In the genomic region with DNA sequence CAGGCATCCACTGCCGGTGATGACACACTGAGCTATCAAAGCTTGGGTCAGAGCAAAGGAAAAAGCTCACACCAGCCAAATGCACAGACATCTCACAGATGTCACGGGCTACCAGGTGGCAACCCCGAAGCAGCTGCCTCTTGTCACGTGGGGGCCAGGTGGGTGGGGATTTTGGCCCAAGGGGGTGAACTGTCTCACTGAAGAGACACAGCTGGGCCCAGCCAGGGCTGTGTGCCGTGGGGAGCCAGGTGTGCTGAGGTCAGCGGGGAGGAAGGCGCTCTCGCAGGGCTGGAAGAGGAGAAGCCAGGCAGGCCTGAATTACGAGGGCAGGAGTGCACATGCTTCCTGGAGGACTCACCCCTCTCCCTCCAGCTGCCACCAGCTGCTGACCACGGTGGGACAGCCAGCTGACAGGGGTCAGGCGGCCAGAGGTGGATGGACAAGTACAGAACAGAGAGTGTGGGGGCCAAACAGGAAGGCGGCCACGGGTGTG, we compare ENCODE assay signal across 10 cellular contexts. TPM values are rescaled to one million over a fixed set of nuclear protein-coding genes. Genes with fewer than 3 reads are reported as not detected.
DNase-seq lines count a peak whose midpoint lies in the region; ATAC-seq and TF ChIP-seq lines count a peak whose summit lies in the region.
"Had no signal": no experiment of that assay in that cellular context is flagged by ENCODE, and none has a peak within 500 bp of the region (broad histone marks: within the 10 kb centered on the region; RNA-seq: fewer than 3 reads in every experiment).

No MANE protein-coding gene starts in this region.

- H3K9me3 ChIP-seq in SJCRH30 (replicated peaks), result no peaks in the 10 kb centered on the region
- H3K9me3 ChIP-seq in skeletal muscle tissue (ENCODE audit: control insufficient read depth in 3 of 3, low read length in 3 of 3), result no peaks in the 10 kb centered on the region
- no peaks in the 10 kb centered on the region for H3K9me3 ChIP-seq in tibial nerve
- H3K9me3 ChIP-seq in T-helper 17 cell (ENCODE audit: control insufficient read depth, low read length, poor library complexity, severe bottlenecking), result no peaks in the 10 kb centered on the region
- H3K9me3 ChIP-seq: suprapubic skin had no signal

- no peaks in the 10 kb centered on the region for H3K36me3 Mint-ChIP-seq in T-helper 17 cell (ENCODE audit: low read depth)

- TF ChIP-seq CTCF in tibial nerve (IDR thresholded peaks at IDR 0.05) (no peak), foreskin fibroblast (IDR thresholded peaks at IDR 0.05; ENCODE audit: low read depth, low read length) (no peak)

- H3K27ac Mint-ChIP-seq in T-helper 17 cell, result no peak overlapping the region

- ATAC-seq in HG03066 (IDR thresholded peaks at IDR 0.05; ENCODE audit: low read depth, unreplicated experiment) (peak; percentile 73), T-helper 17 cell (no peak)

- no peaks in the 10 kb centered on the region for H3K4me1 Mint-ChIP-seq in T-helper 17 cell

- WGBS in tibial nerve, 2 donors, result 65 to 71% methylated on average over 13 of the region's 13 CpGs

- peaks cover 38% of the 10 kb centered on the region for H3K27me3 Mint-ChIP-seq in T-helper 17 cell

- TF ChIP-seq EP300 in tibial nerve (IDR thresholded peaks at IDR 0.05), result no peak

- H3K36me3 ChIP-seq in SJCRH30, result no peaks in the 10 kb centered on the region
- H3K36me3 ChIP-seq in skeletal muscle tissue (ENCODE audit: control insufficient read depth in 3 of 3, insufficient read depth in 3 of 3, low read length in 3 of 3), result no peaks in the 10 kb centered on the region
- no peaks in the 10 kb centered on the region for H3K36me3 ChIP-seq in tibial nerve
- H3K36me3 ChIP-seq: suprapubic skin had no signal

- no peaks in the 10 kb centered on the region for H3K27me3 ChIP-seq in SJCRH30
- no peaks in the 10 kb centered on the region for H3K27me3 ChIP-seq in skeletal muscle tissue (ENCODE audit: control insufficient read depth in 3 of 3, insufficient read depth in 3 of 3, low read length in 3 of 3)
- H3K27me3 ChIP-seq in tibial nerve, result peaks cover 0 to 3% of the 10 kb centered on the region in 2 donors
- H3K27me3 ChIP-seq: suprapubic skin had no signal

- TF ChIP-seq POLR2A in tibial nerve (IDR thresholded peaks at IDR 0.05), result no peak

- H3K27ac ChIP-seq in SJCRH30 (peak overlapping the region; percentile 75), skeletal muscle tissue (ENCODE audit: low read depth, low read length) (peak overlapping the region; percentile 87), tibial nerve (no peak overlapping the region)
- H3K27ac ChIP-seq: 22Rv1, suprapubic skin had no signal

- peak overlapping the region in 2 of 3 donors; percentile 25 to 28 for H3K9ac ChIP-seq in skeletal muscle tissue (ENCODE audit: low read depth in 1 of 3, low read length in 3 of 3)

- DNase-seq in DMS153 (lab: John Stamatoyannopoulos, UW), result peak; percentile 33
- DNase-seq in DMS153 treated with DMSO at 0.1 percent for 48 hours (lab: John Stamatoyannopoulos, UW; ENCODE audit: unreplicated experiment), result no peak
- DNase-seq in SJCRH30, result peak; percentile 89 to 90
- no peak for DNase-seq in tibial nerve (ENCODE audit: low spot score in 2 of 2)
- no peak for DNase-seq in foreskin fibroblast
- DNase-seq in T-helper 17 cell, result no peak

- H3K4me3 ChIP-seq in SJCRH30, result no peak overlapping the region
- H3K4me3 ChIP-seq in skeletal muscle tissue (ENCODE audit: low read length in 3 of 3), result no peak overlapping the region
- H3K4me3 ChIP-seq in tibial nerve, result no peak overlapping the region
- H3K4me3 ChIP-seq in foreskin fibroblast (ENCODE audit: low read depth in 1 of 2, low read length in 2 of 2), result no peak overlapping the region
- H3K4me3 ChIP-seq: suprapubic skin had no signal

- H3K4me3 Mint-ChIP-seq in T-helper 17 cell, result no peak overlapping the region

- H3K4me1 ChIP-seq in SJCRH30, result peaks cover 61% of the 10 kb centered on the region
- H3K4me1 ChIP-seq in skeletal muscle tissue (ENCODE audit: control insufficient read depth in 3 of 3, insufficient read depth in 3 of 3, low read length in 3 of 3), result peaks cover 58 to 92% (median 58%) of the 10 kb centered on the region in 3 donors
- no peaks in the 10 kb centered on the region for H3K4me1 ChIP-seq in tibial nerve
- H3K4me1 ChIP-seq: suprapubic skin had no signal

RNA-seq across cellular contexts. Expression of a gene that starts 32.4 kb away (rescaled TPM):
- 27.7 and 29.3 TPM in 2 replicates for total RNA-seq in SJCRH30 (2014; rRNA removed; shearing (Covaris generic))
- total RNA-seq in skeletal muscle tissue (3.7 TPM), tibial nerve (under 1 TPM; 0.21 to 0.78 (median 0.26) TPM), T-helper 17 cell (under 1 TPM; 0.12 to 0.29 TPM)

Comparison
In these comparisons a context has a peak if more than half of its experiments do, and no peak if none do; other contexts are left out.
1. DNase-seq: peak in DMS153 (single experiment) and SJCRH30 (2 of 2); none in DMS153 treated with DMSO at 0.1 percent for 48 hours (single experiment), tibial nerve (0 of 2), foreskin fibroblast (0 of 2) and T-helper 17 cell (0 of 3).
2. H3K27ac ChIP-seq: peak in SJCRH30 (single experiment) and skeletal muscle tissue (single experiment); none in tibial nerve (0 of 4).